31 cellular contexts compared by ENCODE assay signal in the genomic region with DNA sequence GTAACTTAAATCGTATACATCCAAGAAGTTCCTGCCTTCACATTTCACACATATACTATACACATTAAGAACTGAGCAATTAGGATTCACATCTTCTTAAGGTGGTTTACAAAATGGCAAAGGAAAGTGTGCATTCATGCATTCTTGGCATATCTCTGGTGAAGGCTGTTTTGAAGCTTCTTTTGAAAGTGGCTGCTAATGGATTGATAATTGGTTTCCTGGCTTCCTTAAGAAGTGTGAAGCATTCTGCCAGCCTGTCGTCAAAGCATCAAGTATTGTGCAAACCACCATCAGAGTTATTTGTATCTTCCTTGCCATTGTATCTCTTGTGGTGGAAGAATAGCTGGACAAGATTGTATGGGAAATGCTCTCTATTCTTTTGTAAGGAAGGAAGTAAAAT.
"Had no signal": no experiment of that assay in that cellular context is flagged by ENCODE, and none has a peak within 500 bp of the region (broad histone marks: within the 10 kb centered on the region; RNA-seq: fewer than 3 reads in every experiment).

No MANE protein-coding gene starts in this region.

- H3K9me3 Mint-ChIP-seq: activated B cell treated with CpG ODN at 0.5 μM for 24 hours; activated CD8-positive, alpha-beta T cell treated with anti-CD3 and anti-CD28 coated beads for 36 hours; activated T-cell treated with anti-CD3 and anti-CD28 coated beads, Interleukin-2, amount 50 U/mL, for 4 hours; activated T-helper 17 cell treated with anti-CD3 and anti-CD28 coated beads, Interleukin-2, amount 50 U/mL, for 72 hours; brain; T-helper 2 cell treated with Interferon-gamma antibody and Interleukin-4, amounts not matched to agents 5 μg/mL and 100 μg/mL, for 36 hours had no signal

- H3K4me1 ChIP-seq: breast epithelium, colonic mucosa, gastrocnemius medialis had no signal

- H3K27me3 Mint-ChIP-seq: brain had no signal

- H3K4me1 Mint-ChIP-seq: activated B cell treated with CpG ODN at 0.5 μM for 24 hours; activated T-helper 17 cell treated with anti-CD3 and anti-CD28 coated beads, Interleukin-2, amount 50 U/mL, for 72 hours; brain; T-helper 17 cell had no signal

- H3K27ac Mint-ChIP-seq: activated B cell treated with CpG ODN at 0.5 μM for 24 hours; activated CD8-positive, alpha-beta T cell treated with anti-CD3 and anti-CD28 coated beads for 36 hours; activated naive CD8-positive, alpha-beta T cell; activated T-helper 17 cell treated with anti-CD3 and anti-CD28 coated beads, Interleukin-2, amount 50 U/mL, for 72 hours; brain; T-helper 17 cell; T-helper 2 cell treated with Interferon-gamma antibody and Interleukin-4, amounts not matched to agents 5 μg/mL and 100 μg/mL, for 36 hours had no signal

- H3K4me3 ChIP-seq: breast epithelium, cardiac muscle cell, colonic mucosa, gastrocnemius medialis, heart right ventricle had no signal

- H3K4me3 Mint-ChIP-seq: activated B cell treated with CpG ODN at 0.5 μM for 24 hours; activated CD8-positive, alpha-beta T cell treated with anti-CD3 and anti-CD28 coated beads for 36 hours; activated naive CD8-positive, alpha-beta T cell; activated T-cell treated with anti-CD3 and anti-CD28 coated beads, Interleukin-2, amount 50 U/mL, for 4 hours; activated T-helper 17 cell treated with anti-CD3 and anti-CD28 coated beads, Interleukin-2, amount 50 U/mL, for 72 hours; brain; T-helper 17 cell; T-helper 2 cell treated with Interferon-gamma antibody and Interleukin-4, amounts not matched to agents 5 μg/mL and 100 μg/mL, for 36 hours had no signal

- H3K36me3 Mint-ChIP-seq: activated naive CD8-positive, alpha-beta T cell had no signal

- H3K36me3 ChIP-seq: breast epithelium, cardiac muscle cell, colonic mucosa, gastrocnemius medialis, heart right ventricle, WERI-Rb-1 had no signal

- DNase-seq: activated B cell treated with CpG ODN at 0.5 μM for 24 hours; activated CD4-positive, alpha-beta T cell treated with anti-CD3 and anti-CD28 coated beads for 48 hours; activated CD4-positive, alpha-beta T cell treated with anti-CD3 and anti-CD28 coated beads, Interleukin-2, amount 50 U/mL, for 1 hour; activated CD4-positive, alpha-beta T cell treated with anti-CD3 and anti-CD28 coated beads, Interleukin-2, amount 50 U/mL, for 48 hours; activated CD8-positive, alpha-beta T cell treated with anti-CD3 and anti-CD28 coated beads for 36 hours; activated effector memory CD4-positive, alpha-beta T cell treated with Interleukin-2 at 50 U/mL for 16 hours; activated gamma-delta T cell treated with Interleukin-2 at 50 U/mL for 16 hours; activated naive CD4-positive, alpha-beta T cell treated with anti-CD3 and anti-CD28 coated beads, Interleukin-2, amount 50 U/mL, for 16 hours; activated naive CD4-positive, alpha-beta T cell treated with Interleukin-2 at 50 U/mL for 16 hours; activated T-cell treated with anti-CD3 and anti-CD28 coated beads, Interleukin-2, amount 50 U/mL, for 4 hours; amniotic stem cell; anterior cingulate cortex; central memory CD4-positive, alpha-beta T cell; cerebellar nuclear complex; colonic mucosa; effector CD8-positive, alpha-beta T cell; foreskin fibroblast; gastrocnemius medialis; heart right ventricle; T-helper 1 cell; T-helper 17 cell; T1000; WERI-Rb-1 had no signal

- H3K27ac ChIP-seq: breast epithelium, cardiac muscle cell, colonic mucosa, gastrocnemius medialis, heart right ventricle, WERI-Rb-1 had no signal

- H3K27me3 ChIP-seq: breast epithelium, cardiac muscle cell, colonic mucosa, gastrocnemius medialis had no signal

- H3K9me3 ChIP-seq: breast epithelium, colonic mucosa, gastrocnemius medialis, heart right ventricle had no signal

- ATAC-seq: activated CD4-positive, CD25-positive, alpha-beta regulatory T cell treated with anti-CD3 and anti-CD28 coated beads, Interleukin-2, amount 50 U/mL, for 24 hours; activated CD8-positive, alpha-beta T cell treated with anti-CD3 and anti-CD28 coated beads for 36 hours; activated T-cell treated with anti-CD3 and anti-CD28 coated beads, Interleukin-2, amount 50 U/mL, for 4 hours; activated T-helper 17 cell treated with anti-CD3 and anti-CD28 coated beads, Interleukin-2, amount 50 U/mL, for 72 hours; esophagus mucosa; gastrocnemius medialis; heart right ventricle; T-helper 17 cell had no signal
